ENCODE assay signal across 10 cellular contexts in the genomic region with DNA sequence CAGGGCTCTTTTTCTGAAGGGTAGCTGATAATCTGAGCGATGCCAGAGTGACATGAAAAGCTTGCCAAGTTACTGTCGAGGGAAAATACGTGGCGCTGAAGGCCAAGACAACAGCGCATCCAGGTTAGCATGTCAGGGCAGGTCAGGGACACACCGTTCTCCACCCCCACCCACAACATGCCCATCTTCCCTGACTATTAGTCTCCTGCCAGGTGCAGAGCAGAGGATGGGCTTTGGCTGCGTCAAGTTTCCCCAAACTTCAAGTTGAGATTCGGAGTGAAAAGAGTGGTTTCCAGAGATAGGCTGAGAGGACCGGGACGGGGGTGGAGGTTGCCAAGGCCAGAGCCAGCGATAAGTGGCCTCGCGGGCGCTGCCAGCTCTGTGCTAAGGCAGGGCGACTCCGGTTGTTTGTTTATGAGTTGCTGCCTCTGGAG. TPM values are rescaled to one million over a fixed set of nuclear protein-coding genes. Genes with fewer than 3 reads are reported as not detected.
DNase-seq lines count a peak whose midpoint lies in the region; ATAC-seq and TF ChIP-seq lines count a peak whose summit lies in the region.
"Had no signal": no experiment of that assay in that cellular context is flagged by ENCODE, and none has a peak within 500 bp of the region (broad histone marks: within the 10 kb centered on the region; RNA-seq: fewer than 3 reads in every experiment).

No MANE protein-coding gene starts in this region.

- peak overlapping the region; percentile 65 for H3K4me2 ChIP-seq in fibroblast of lung (ENCODE audit: extremely low read depth, insufficient read depth, low read length)

- no peaks in the 10 kb centered on the region for H3K9me3 ChIP-seq in fibroblast of lung (ENCODE audit: control insufficient read depth, insufficient read depth, low read depth, low read length)

- H3K27ac ChIP-seq in fibroblast of lung (ENCODE audit: insufficient read depth, low read length) = peak overlapping the region; percentile 85

- no peaks in the 10 kb centered on the region for H3K9me3 Mint-ChIP-seq in neural crest cell

- peak overlapping the region; percentile 84 for H3K4me3 Mint-ChIP-seq in neural crest cell

- H3K27ac Mint-ChIP-seq in neural crest cell (ENCODE audit: unreplicated experiment) = no peak overlapping the region

- H3K79me2 ChIP-seq in fibroblast of lung (ENCODE audit: control insufficient read depth, insufficient read depth, low read length) = peaks cover 66% of the 10 kb centered on the region

- DNase-seq in AG09309 (ENCODE audit: low read depth) = no peak
- DNase-seq in NCI-H1105 (lab: John Stamatoyannopoulos, UW) = peak; percentile 59
- DNase-seq in fibroblast of lung (ENCODE audit: low read depth in 2 of 2) = peak in 1 of 2 donors; percentile 28
- no peak for DNase-seq in neural crest cell (ENCODE audit: low read depth, low spot score)
- no peak for DNase-seq in activated gamma-delta T cell (lab: John Stamatoyannopoulos, UW)
- DNase-seq in SIG-M5 (lab: John Stamatoyannopoulos, UW) = no peak
- DNase-seq in stimulated activated CD4-positive, alpha-beta T cell treated with anti-CD3 and anti-CD28 coated beads, Interleukin-4, amount 100 ng/mL, for 24 hours = no peak

- ATAC-seq in GM18861 (IDR thresholded peaks at IDR 0.05; ENCODE audit: unreplicated experiment) = no peak

- TF ChIP-seq CTCF in AG09309 (IDR thresholded peaks at IDR 0.05; ENCODE audit: control insufficient read depth, insufficient read depth, low read depth, low read length, missing control alignments) (no peak), fibroblast of lung (conservative IDR thresholded peaks at IDR 0.05 in 1 of 2, IDR thresholded peaks at IDR 0.05 in 1 of 2; ENCODE audit: low read depth in 1 of 2, low read length in 2 of 2) (no peak), neural crest cell (conservative IDR thresholded peaks at IDR 0.05) (no peak)

- H3K36me3 ChIP-seq in fibroblast of lung (ENCODE audit: control insufficient read depth, insufficient read depth, low read length) = no peaks in the 10 kb centered on the region

- H4K20me1 ChIP-seq in fibroblast of lung (ENCODE audit: control insufficient read depth, extremely low read depth, insufficient read depth, low read length) = no peaks in the 10 kb centered on the region

- peak overlapping the region; percentile 77 for H3K9ac ChIP-seq in fibroblast of lung (ENCODE audit: insufficient read depth, low read length)

- H3K36me3 Mint-ChIP-seq in neural crest cell (ENCODE audit: low read depth) = no peaks in the 10 kb centered on the region

- peak overlapping the region; percentile 13 for H2AFZ ChIP-seq in fibroblast of lung (ENCODE audit: low read length)

- peaks cover 16% of the 10 kb centered on the region for H3K4me1 Mint-ChIP-seq in neural crest cell

- H3K4me3 ChIP-seq in AG09309 (ENCODE audit: control insufficient read depth, low read depth, low read length) = peak overlapping the region; percentile 60
- H3K4me3 ChIP-seq in fibroblast of lung (replicated peaks in 1 of 4; ENCODE audit: control extremely low read depth in 1 of 4, insufficient read depth in 1 of 4, low read depth in 3 of 4, low read length in 4 of 4) = peak overlapping the region; percentile 59 to 76 (median 74)

- H3K4me1 ChIP-seq in fibroblast of lung (ENCODE audit: control insufficient read depth, extremely low read depth, insufficient read depth, low read length) = no peaks in the 10 kb centered on the region

- peaks cover 6% of the 10 kb centered on the region for H3K27me3 ChIP-seq in fibroblast of lung (ENCODE audit: control insufficient read depth, insufficient read depth, low read length)

- H3K27me3 Mint-ChIP-seq in neural crest cell (ENCODE audit: low read depth) = peaks cover 88% of the 10 kb centered on the region

RNA-seq across cellular contexts. Expression of a gene that starts 1.7 kb away (rescaled TPM):
- total RNA-seq in fibroblast of lung = 5.9 and 7.3 TPM in 2 replicates
- 8.8 and 17.6 TPM in 2 replicates for polyA plus RNA-seq in fibroblast of lung
- 7.1 and 7.7 TPM in 2 replicates for polyA plus RNA-seq in fibroblast of lung (2012)
- 5.3 and 12.8 TPM in 2 replicates for polyA minus RNA-seq in fibroblast of lung (ENCODE audit: low replicate concordance)
- 0.51 and 0.66 TPM in 2 replicates for total RNA-seq in neural crest cell
- total RNA-seq: endothelial cell of umbilical vein, pulmonary artery endothelial cell had no signal
- polyA plus RNA-seq: endothelial cell of umbilical vein had no signal
